Comparison of ENCODE assay signal across 1 cellular context in genomic region chr16:73069581-73070262, GRCh38.
TF ChIP-seq lines count a peak whose summit lies in the region.

No MANE protein-coding gene starts in this region.

TF ChIP-seq in HepG2, 621 proteins besides CTCF, POLR2A, EP300 and RAD21:
- no peak for TF ChIP-seq ZNF432 (CRISPR knock-in tag; IDR thresholded peaks at IDR 0.05; ENCODE audit: borderline replicate concordance)
- TF ChIP-seq ZNF619 (CRISPR knock-in tag; IDR thresholded peaks at IDR 0.05) = no peak
- TF ChIP-seq EEA1 (CRISPR knock-in tag; IDR thresholded peaks at IDR 0.05; ENCODE audit: borderline replicate concordance) = no peak
- no peak for TF ChIP-seq CREM (IDR thresholded peaks at IDR 0.05)
- TF ChIP-seq CREM (CRISPR knock-in tag; IDR thresholded peaks at IDR 0.05) = no peak
- TF ChIP-seq ZNF337 (CRISPR knock-in tag; IDR thresholded peaks at IDR 0.05; ENCODE audit: borderline replicate concordance, low read depth) = 0 out of 2 replicates have a peak, but pooled peaks have one; percentile 6
TF ChIP-seq in HepG2: peak in this region for 1.
